Comparison of ENCODE assay signal across 14 cellular contexts in the genomic region with DNA sequence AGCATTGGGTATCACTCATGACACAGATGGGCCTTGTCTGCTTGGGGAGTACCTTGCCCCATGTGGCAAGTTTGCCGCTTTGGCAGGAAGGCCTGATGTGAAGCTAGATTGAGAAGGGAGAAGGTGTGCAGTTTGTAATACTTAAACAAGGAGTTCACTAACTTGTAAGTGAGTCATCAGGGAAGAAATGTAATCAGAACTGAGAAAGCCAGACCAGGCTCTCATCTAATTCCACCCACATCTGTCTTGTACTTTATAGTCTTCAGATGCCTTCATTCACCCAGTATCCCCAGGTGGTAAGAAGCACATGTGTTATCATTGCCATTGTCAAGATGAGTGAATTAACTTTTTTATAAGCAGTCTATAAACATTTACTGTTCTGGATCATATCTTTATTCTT.
DNase-seq lines count a peak whose midpoint lies in the region; ATAC-seq and TF ChIP-seq lines count a peak whose summit lies in the region.
"Had no signal": no experiment of that assay in that cellular context is flagged by ENCODE, and none has a peak within 500 bp of the region (broad histone marks: within the 10 kb centered on the region; RNA-seq: fewer than 3 reads in every experiment).

No MANE protein-coding gene starts in this region.

- H3K4me3 ChIP-seq in AG10803 (ENCODE audit: low read length) = no peak overlapping the region
- H3K4me3 ChIP-seq: left lung, suprapubic skin had no signal

- peak; percentile 65 for ATAC-seq in GM21360 (IDR thresholded peaks at IDR 0.05; ENCODE audit: unreplicated experiment)
- ATAC-seq in HG02981 (IDR thresholded peaks at IDR 0.05; ENCODE audit: unreplicated experiment) = peak; percentile 46
- ATAC-seq: left lung had no signal

- DNase-seq in AG10803 (ENCODE audit: low read depth) (peak; percentile 36), amniotic epithelial cell (ENCODE audit: low read depth) (peak; percentile 71), NCI-H1048 (lab: John Stamatoyannopoulos, UW) (no peak), GF-D8 (lab: John Stamatoyannopoulos, UW) (no peak), SK-N-DZ (ENCODE audit: low spot score) (no peak)
- DNase-seq in stimulated activated CD4-positive, alpha-beta T cell treated with anti-CD3 and anti-CD28 coated beads, Interleukin-1b, Interleukin-23, amount 100 ng/mL, for 48 hours = no peak
- DNase-seq: left lung; NCI-H187 treated with DMSO at 0.1 percent for 48 hours; occipital lobe; stimulated activated CD4-positive, alpha-beta T cell treated with anti-CD3 and anti-CD28 coated beads, Interleukin-4, amount 100 ng/mL, for 1 hour; WERI-Rb-1 had no signal

- TF ChIP-seq CTCF in AG10803 (conservative IDR thresholded peaks at IDR 0.05; ENCODE audit: low read length) = no peak

Comparison
In these comparisons a context has a peak if more than half of its experiments do, and no peak if none do; other contexts are left out.
1. DNase-seq: peak in AG10803 (single experiment) and amniotic epithelial cell (single experiment); none in NCI-H1048 (single experiment), stimulated activated CD4-positive, alpha-beta T cell treated with anti-CD3 and anti-CD28 coated beads, Interleukin-1b, Interleukin-23, amount 100 ng/mL, for 48 hours (single experiment), GF-D8 (single experiment) and SK-N-DZ (single experiment).